15 cellular contexts compared by ENCODE assay signal in the genomic region with DNA sequence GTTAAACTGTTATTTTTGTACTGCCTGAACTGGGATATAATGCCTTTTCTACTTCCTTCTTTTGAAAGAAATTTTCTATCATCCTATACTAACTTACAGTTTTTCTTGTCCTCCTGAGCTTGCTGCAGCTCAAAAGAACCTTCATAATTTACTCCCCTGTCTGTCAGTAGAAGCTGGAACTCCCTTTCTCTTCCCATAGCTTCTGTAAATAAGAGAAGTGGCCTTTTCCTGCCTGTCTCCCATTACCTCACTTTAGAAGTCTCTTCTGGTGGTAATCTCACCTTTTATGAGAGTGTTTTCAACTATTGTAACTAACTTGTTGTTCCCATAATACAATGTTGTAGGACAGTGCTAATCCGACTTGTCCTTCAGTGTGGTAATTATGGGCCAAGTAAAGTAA.
"Had no signal": no experiment of that assay in that cellular context is flagged by ENCODE, and none has a peak within 500 bp of the region (broad histone marks: within the 10 kb centered on the region; RNA-seq: fewer than 3 reads in every experiment).

No MANE protein-coding gene starts in this region.

- H3K36me3 Mint-ChIP-seq: type B pancreatic cell had no signal

- H3K27ac Mint-ChIP-seq: activated CD4-positive, alpha-beta T cell treated with anti-CD3 and anti-CD28 coated beads, Interleukin-2, amount 10 ng/mL, durations not matched to agents 24 days and 14 days; activated CD8-positive, alpha-beta T cell treated with anti-CD3 and anti-CD28 coated beads, Interleukin-2, amount 10 ng/mL, durations not matched to agents 7 days and 5 days; activated naive CD8-positive, alpha-beta T cell treated with anti-CD3 and anti-CD28 coated beads for 36 hours; type B pancreatic cell had no signal

- H3K4me3 Mint-ChIP-seq: activated CD4-positive, alpha-beta T cell treated with anti-CD3 and anti-CD28 coated beads, Interleukin-2, amount 10 ng/mL, durations not matched to agents 24 days and 14 days; activated CD8-positive, alpha-beta T cell treated with anti-CD3 and anti-CD28 coated beads, Interleukin-2, amount 10 ng/mL, durations not matched to agents 7 days and 5 days; activated naive CD8-positive, alpha-beta T cell treated with anti-CD3 and anti-CD28 coated beads for 36 hours; stimulated activated naive CD8-positive, alpha-beta T cell treated with anti-CD3 and anti-CD28 coated beads, Interleukin-15, amount 100 ng/mL, for 72 hours; type B pancreatic cell had no signal

- H3K9me3 Mint-ChIP-seq: activated naive CD8-positive, alpha-beta T cell treated with anti-CD3 and anti-CD28 coated beads for 36 hours; type B pancreatic cell had no signal

- DNase-seq: activated CD4-positive, alpha-beta T cell treated with anti-CD3 and anti-CD28 coated beads, Interleukin-2, amount 10 ng/mL, durations not matched to agents 24 days and 14 days; activated CD4-positive, CD25-positive, alpha-beta regulatory T cell; activated CD8-positive, alpha-beta memory T cell treated with anti-CD3 and anti-CD28 coated beads, Interleukin-2, amount 50 U/mL, for 4 hours; activated CD8-positive, alpha-beta T cell treated with anti-CD3 and anti-CD28 coated beads, Interleukin-2, amount 10 ng/mL, durations not matched to agents 7 days and 5 days; activated gamma-delta T cell treated with Interleukin-2 at 50 U/mL for 16 hours; activated naive CD8-positive, alpha-beta T cell treated with anti-CD3 and anti-CD28 coated beads for 36 hours; amygdala; body of pancreas; caudate nucleus; colonic mucosa; esophagus squamous epithelium; psoas muscle; right lobe of liver; stimulated activated naive CD8-positive, alpha-beta T cell treated with anti-CD3 and anti-CD28 coated beads, Interleukin-15, amount 100 ng/mL, for 72 hours had no signal

- H3K27me3 Mint-ChIP-seq: activated naive CD8-positive, alpha-beta T cell treated with anti-CD3 and anti-CD28 coated beads for 36 hours; stimulated activated naive CD8-positive, alpha-beta T cell treated with anti-CD3 and anti-CD28 coated beads, Interleukin-15, amount 100 ng/mL, for 72 hours; type B pancreatic cell had no signal
